ENCODE assay signal across 1 cellular context in genomic region chr7:155803418-155804376, GRCh38.
TF ChIP-seq lines count a peak whose summit lies in the region.

No MANE protein-coding gene starts in this region.

TF ChIP-seq in K562, 482 proteins besides CTCF, POLR2A, EP300 and RAD21 (continued from another document):
- no peak for TF ChIP-seq TFE3 (CRISPR knock-in tag; IDR thresholded peaks at IDR 0.05)
- TF ChIP-seq SNIP1 (IDR thresholded peaks at IDR 0.05; ENCODE audit: low read depth), result no peak
